8 cellular contexts compared by ENCODE assay signal in genomic region chr1:156591432-156592157, GRCh38. TPM values are rescaled to one million over a fixed set of nuclear protein-coding genes. Genes with fewer than 3 reads are reported as not detected.
A peak's percentile ranks its signal among the peaks of the same experiment; 100 is the strongest.
DNase-seq lines count a peak whose midpoint lies in the region; ATAC-seq and TF ChIP-seq lines count a peak whose summit lies in the region.

TSS of gene NAXE (plus strand) at chr1:156591776. CDS start at chr1:156591805, 29 bp downstream.

- no peaks in the 10 kb centered on the region for H3K9me3 Mint-ChIP-seq in activated T-cell treated with anti-CD3 and anti-CD28 coated beads, Interleukin-2, amount 50 U/mL, for 4 hours

- H3K9me3 ChIP-seq in OCI-LY7 (ENCODE audit: low read length) (no peaks in the 10 kb centered on the region), esophagus (ENCODE audit: control insufficient read depth in 2 of 2, insufficient read depth in 1 of 2, low read depth in 1 of 2, low read length in 1 of 2) (no peaks in the 10 kb centered on the region), mucosa of stomach (ENCODE audit: control insufficient read depth, low read length) (no peaks in the 10 kb centered on the region)

- TF ChIP-seq CTCF in OCI-LY7 (conservative IDR thresholded peaks at IDR 0.05; ENCODE audit: low read length): 0 out of 2 replicates have a peak, but pooled peaks have one; percentile 26

- H3K4me1 Mint-ChIP-seq in activated T-cell treated with anti-CD3 and anti-CD28 coated beads, Interleukin-2, amount 50 U/mL, for 4 hours (ENCODE audit: low read depth): peaks cover 10% of the 10 kb centered on the region

- peak within 1 kb of the TSS; percentile 82 for H3K4me2 ChIP-seq in OCI-LY7 (ENCODE audit: low read length)

- H3K27me3 Mint-ChIP-seq in activated T-cell treated with anti-CD3 and anti-CD28 coated beads, Interleukin-2, amount 50 U/mL, for 4 hours (ENCODE audit: low read depth): no peaks in the 10 kb centered on the region

- H3K9me2 ChIP-seq in OCI-LY7 (ENCODE audit: insufficient read depth, low read length): no peaks in the 10 kb centered on the region

- H3K79me2 ChIP-seq in OCI-LY7 (ENCODE audit: insufficient read depth, low read depth, low read length): no peaks in the 10 kb centered on the region

- peak within 1 kb of the TSS; percentile 89 for H3K4me3 ChIP-seq in OCI-LY7 (ENCODE audit: low read depth, low read length, poor library complexity, severe bottlenecking)
- peak within 1 kb of the TSS; percentile 62 to 78 for H3K4me3 ChIP-seq in esophagus (ENCODE audit: low read depth in 1 of 2, low read length in 2 of 2)
- H3K4me3 ChIP-seq in mucosa of stomach (ENCODE audit: low read length): peak within 1 kb of the TSS; percentile 84

- POLR2A ChIA-PET in OCI-LY7 (lab: Charles Lee): interaction anchor here (0.7 to 2.5 kb wide), 11 partner anchors 10 to 136 kb away, joined by 3 to 27 read pairs (median 4); partner anchors contain the start of gene GPATCH4

- H3K27me3 ChIP-seq in esophagus (ENCODE audit: control insufficient read depth in 1 of 2, insufficient read depth in 2 of 2, low read length in 2 of 2): no peaks in the 10 kb centered on the region
- no peaks in the 10 kb centered on the region for H3K27me3 ChIP-seq in mucosa of stomach (ENCODE audit: control insufficient read depth, insufficient read depth, low read length)

- H3K36me3 Mint-ChIP-seq in activated T-cell treated with anti-CD3 and anti-CD28 coated beads, Interleukin-2, amount 50 U/mL, for 4 hours (ENCODE audit: insufficient read depth): peaks cover 15% of the 10 kb centered on the region

- peak within 1 kb of the TSS; percentile 97 for H3K9ac ChIP-seq in mucosa of stomach (ENCODE audit: low read length)

- DNase-seq in COLO829 (ENCODE audit: low spot score): peak; percentile 72
- DNase-seq in HT-29 (ENCODE audit: low spot score): peak; percentile 81
- DNase-seq in OCI-LY7 (ENCODE audit: low spot score): peak; percentile 78
- DNase-seq in activated T-cell treated with anti-CD3 and anti-CD28 coated beads, Interleukin-2, amount 50 U/mL, for 4 hours: peak; percentile 62
- peak; percentile 46 to 80 (median 64) for DNase-seq in stimulated activated naive CD4-positive, alpha-beta T cell (lab: John Stamatoyannopoulos, UW)

- peak within 1 kb of the TSS; percentile 84 for H3K4me3 Mint-ChIP-seq in activated T-cell treated with anti-CD3 and anti-CD28 coated beads, Interleukin-2, amount 50 U/mL, for 4 hours

- H4K20me1 ChIP-seq in OCI-LY7 (ENCODE audit: insufficient read depth, low read length): no peaks in the 10 kb centered on the region

- H3K36me3 ChIP-seq in OCI-LY7 (ENCODE audit: insufficient read depth, low read length) (peaks cover 42% of the 10 kb centered on the region), esophagus (ENCODE audit: control insufficient read depth in 2 of 2, insufficient read depth in 2 of 2, low read length in 1 of 2) (peaks cover 7 to 31% of the 10 kb centered on the region in 2 donors), mucosa of stomach (ENCODE audit: control insufficient read depth, insufficient read depth, low read length) (peaks cover 10% of the 10 kb centered on the region)

- BruUV-seq in OCI-LY7 (replicated peaks; lab: Mats Ljungman, UMichigan): no TSS peak

- H3K4me1 ChIP-seq in OCI-LY7 (ENCODE audit: insufficient read depth, low read length, poor library complexity, severe bottlenecking) (peaks cover 27% of the 10 kb centered on the region), esophagus (ENCODE audit: control insufficient read depth in 2 of 2, insufficient read depth in 2 of 2, low read length in 1 of 2) (peaks cover 0 to 6% of the 10 kb centered on the region in 2 donors), mucosa of stomach (ENCODE audit: control insufficient read depth, insufficient read depth, low read length) (peaks cover 21% of the 10 kb centered on the region)

- peak; percentile 93 for ATAC-seq in GM19463 (IDR thresholded peaks at IDR 0.05; ENCODE audit: unreplicated experiment)
- peak; percentile 94 to 96 for ATAC-seq in activated T-cell treated with anti-CD3 and anti-CD28 coated beads, Interleukin-2, amount 50 U/mL, for 4 hours

- peak within 1 kb of the TSS; percentile 50 for H3K27ac ChIP-seq in OCI-LY7 (ENCODE audit: low read depth, low read length, poor library complexity, severe bottlenecking)
- H3K27ac ChIP-seq in esophagus (ENCODE audit: low read depth in 2 of 2, low read length in 1 of 2): peak within 1 kb of the TSS; percentile 87 to 92

- peak within 1 kb of the TSS; percentile 76; the same call in 1 of the 2 replicates for H2AFZ ChIP-seq in OCI-LY7 (ENCODE audit: low read length)

- intact Hi-C loops in OCI-LY7 (cut with micrococcal nuclease; ENCODE audit: unreplicated experiment): no loop called here

- WGBS in esophagus, 2 donors: 0 to 1% methylated on average over 53 to 60 of the region's 60 CpGs

- CTCF ChIA-PET in OCI-LY7 (lab: Charles Lee; ENCODE audit: unreplicated experiment): interaction anchor here (0.6 to 1.1 kb wide), 7 partner anchors 9 to 90 kb away, joined by 3 to 6 read pairs (median 3); no protein-coding TSS in a partner anchor

RNA-seq across cellular contexts. Expression of gene NAXE, which starts in this region (rescaled TPM):
- 206 and 220 TPM in 2 replicates for total RNA-seq in HT-29 (2014; rRNA removed; shearing (Covaris generic))
- total RNA-seq in OCI-LY7 (2014; rRNA removed; shearing (Covaris generic)): 71.6 and 81.5 TPM in 2 replicates
- 56.1 and 61.1 TPM in 2 replicates for total RNA-seq in OCI-LY7 (2022)
- 100 to 1,000 TPM in 1 of 3 donors, 10 to 100 TPM in 2; 80.3 to 102 (median 83.7) TPM for total RNA-seq in activated T-cell treated with anti-CD3 and anti-CD28 coated beads, Interleukin-2, amount 50 U/mL, for 4 hours
- polyA plus RNA-seq in esophagus: 10 to 100 TPM; 29.9 to 70.9 TPM

Comparison
In these comparisons a context has a peak if more than half of its experiments do, and no peak if none do; other contexts are left out.
1. Peak in every context shown above with its lines: DNase-seq, ATAC-seq, H3K4me3 ChIP-seq and H3K27ac ChIP-seq.